In the genomic region with DNA sequence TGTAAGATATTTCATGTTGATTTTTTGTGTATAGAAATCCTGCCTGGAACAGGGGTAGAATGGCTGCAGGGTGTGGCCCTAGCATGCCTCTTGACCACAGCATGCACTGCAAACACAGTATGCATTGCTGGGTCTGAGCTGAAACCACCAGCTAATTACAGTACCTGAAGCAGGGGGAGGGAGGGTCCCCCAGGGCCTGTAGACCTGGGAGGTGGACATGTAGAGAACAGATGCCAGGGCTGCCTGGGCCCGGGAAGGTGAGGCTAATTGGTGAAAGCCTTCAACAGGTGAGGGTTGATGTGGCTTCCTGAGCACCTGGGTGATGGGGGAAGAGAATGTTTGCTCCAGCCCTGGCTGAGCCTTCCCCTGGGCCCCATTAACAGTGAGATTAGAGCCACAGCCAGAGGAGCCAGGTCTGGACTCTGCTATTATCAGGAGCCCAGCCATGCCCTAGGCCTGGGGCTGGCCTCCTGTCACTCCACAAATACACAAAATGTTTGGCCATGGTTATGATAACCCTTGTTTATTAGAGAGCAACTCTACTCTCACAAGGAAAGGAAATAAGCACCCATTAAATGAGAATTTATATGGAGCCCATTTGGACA, we compare ENCODE assay signal across 18 cellular contexts.
"Had no signal": no experiment of that assay in that cellular context is flagged by ENCODE, and none has a peak within 500 bp of the region (broad histone marks: within the 10 kb centered on the region; RNA-seq: fewer than 3 reads in every experiment).

No MANE protein-coding gene starts in this region.

- ATAC-seq: activated CD8-positive, alpha-beta T cell treated with anti-CD3 and anti-CD28 coated beads for 36 hours; esophagus mucosa; gastrocnemius medialis; left lung; stimulated activated naive CD8-positive, alpha-beta T cell treated with anti-CD3 and anti-CD28 coated beads, Interleukin-15, Interleukin-2, amounts not matched to agents 100 U/mL and 50 U/mL, for 24 hours had no signal

- H3K4me1 ChIP-seq: breast epithelium, gastrocnemius medialis, left lung, tibial artery had no signal

- H3K27ac ChIP-seq: breast epithelium, gastrocnemius medialis, left lung, tibial artery had no signal

- H3K9me3 ChIP-seq: breast epithelium, gastrocnemius medialis, left lung, tibial artery had no signal

- H3K27me3 ChIP-seq: breast epithelium, gastrocnemius medialis, left lung, tibial artery had no signal

- H3K36me3 ChIP-seq: breast epithelium, gastrocnemius medialis, left lung, tibial artery had no signal

- DNase-seq: activated CD4-positive, alpha-beta T cell treated with anti-CD3 and anti-CD28 coated beads, Interleukin-2, amount 10 ng/mL, durations not matched to agents 24 days and 14 days; activated CD8-positive, alpha-beta T cell treated with anti-CD3 and anti-CD28 coated beads for 36 hours; activated naive CD4-positive, alpha-beta T cell treated with anti-CD3 and anti-CD28 coated beads for 36 hours; activated T-cell treated with anti-CD3 and anti-CD28 coated beads, Interleukin-2, amount 50 U/mL, for 24 hours; cerebellar nuclear complex; effector CD4-positive, alpha-beta T cell; gastrocnemius medialis; head of caudate nucleus; left lung; nephron progenitor cell; stimulated activated CD4-positive, alpha-beta T cell treated with anti-CD3 and anti-CD28 coated beads, Interleukin-12 subunit alpha, Interleukin-12 subunit beta, amount 100 ng/mL, for 4 hours; stimulated activated CD4-positive, alpha-beta T cell treated with anti-CD3 and anti-CD28 coated beads, Interleukin-2, amount 100 ng/mL, for 24 hours; stimulated activated naive CD8-positive, alpha-beta T cell treated with anti-CD3 and anti-CD28 coated beads, Interleukin-15, Interleukin-2, amounts not matched to agents 100 U/mL and 50 U/mL, for 24 hours; substantia nigra; T1000; tibial artery had no signal

- H3K4me3 ChIP-seq: breast epithelium, gastrocnemius medialis, left lung, tibial artery had no signal
